Comparison of ENCODE assay signal across 7 cellular contexts in genomic region chr7:146865696-146866095, GRCh38.
"Had no signal": no experiment of that assay in that cellular context is flagged by ENCODE, and none has a peak within 500 bp of the region (broad histone marks: within the 10 kb centered on the region; RNA-seq: fewer than 3 reads in every experiment).

No MANE protein-coding gene starts in this region.

- DNase-seq: H9, HCEC 1CT, IMR-90 had no signal

- FAIRE-seq: H1, H54, HTR-8/SVneo, K562 had no signal
